Comparison of ENCODE assay signal across 8 cellular contexts in genomic region chr2:64404743-64405142, GRCh38. TPM values are rescaled to one million over a fixed set of nuclear protein-coding genes. Genes with fewer than 3 reads are reported as not detected.
DNase-seq lines count a peak whose midpoint lies in the region; FAIRE-seq and TF ChIP-seq lines count a peak whose summit lies in the region.

No MANE protein-coding gene starts in this region.

- H3K4me1 ChIP-seq in HUES64 (ENCODE audit: insufficient read depth, low read length) (peaks cover 51% of the 10 kb centered on the region), small intestine (ENCODE audit: control insufficient read depth in 2 of 2, insufficient read depth in 1 of 2, low read depth in 1 of 2, low read length in 1 of 2) (peaks cover 15 to 37% of the 10 kb centered on the region in 2 donors)

- DNase-seq in coronary artery (ENCODE audit: low spot score) (peak; percentile 80), small intestine (peak; percentile 92), T-helper 9 cell (no peak), NCI-H524 treated with DMSO at 0.1 percent for 48 hours (lab: John Stamatoyannopoulos, UW) (no peak), AG08396 (ENCODE audit: low spot score) (no peak)
- DNase-seq in stimulated activated CD8-positive, alpha-beta memory T cell treated with anti-CD3 and anti-CD28 coated beads, Interleukin-4, amount 100 ng/mL, for 48 hours, result no peak

- no peak for FAIRE-seq in small intestine (lab: Jason Lieb, UNC)

- H3K27ac ChIP-seq in HUES64 (ENCODE audit: low read depth, low read length) (peak overlapping the region; percentile 83), coronary artery (peak overlapping the region; percentile 87 to 90), layer of hippocampus (ENCODE audit: low read depth, low read length) (peak overlapping the region; percentile 71), small intestine (ENCODE audit: low read depth in 1 of 2, low read length in 1 of 2) (peak overlapping the region; percentile 69 to 93)

- H3K27me3 ChIP-seq in HUES64 (ENCODE audit: insufficient read depth, low read length) (no peaks in the 10 kb centered on the region), layer of hippocampus (ENCODE audit: control insufficient read depth, insufficient read depth, low read length) (no peaks in the 10 kb centered on the region), small intestine (ENCODE audit: control insufficient read depth in 2 of 2, insufficient read depth in 2 of 2, low read length in 2 of 2) (no peaks in the 10 kb centered on the region)

- no peaks in the 10 kb centered on the region for H3K9me3 ChIP-seq in HUES64 (ENCODE audit: insufficient read depth, low read depth, low read length)
- H3K9me3 ChIP-seq in small intestine (ENCODE audit: control insufficient read depth, low read depth), result no peaks in the 10 kb centered on the region

- H3K9ac ChIP-seq in HUES64 (ENCODE audit: low read depth, low read length), result peak overlapping the region; percentile 66

- TF ChIP-seq CTCF in coronary artery (IDR thresholded peaks at IDR 0.05), result no peak

- peak overlapping the region; percentile 27 for H3K4me3 ChIP-seq in HUES64 (ENCODE audit: low read length)
- peak overlapping the region; percentile 16 for H3K4me3 ChIP-seq in coronary artery
- no peak overlapping the region for H3K4me3 ChIP-seq in small intestine (ENCODE audit: low read depth in 1 of 2, low read length in 2 of 2)

- WGBS in HUES64, result 41% methylated on average over 9 of the region's 9 CpGs
- WGBS in small intestine, 3 donors, result 12 to 36% (median 33%) methylated on average over 9 of the region's 9 CpGs

- H3K36me3 ChIP-seq in HUES64 (ENCODE audit: insufficient read depth, low read length), result no peaks in the 10 kb centered on the region
- H3K36me3 ChIP-seq in small intestine (ENCODE audit: control insufficient read depth in 2 of 2, insufficient read depth in 2 of 2, low read length in 2 of 2), result no peaks in the 10 kb centered on the region

RNA-seq across cellular contexts. Expression of gene LGALSL, which starts 49.2 kb away (rescaled TPM):
- polyA plus RNA-seq in HUES64 (2013, experiment 1 of 2), result 16.2 TPM
- polyA plus RNA-seq in HUES64 (2013, experiment 2 of 2), result 18.7 TPM
- 10 to 100 TPM in 2 of 3 donors, 1 to 10 TPM in 1; 6.0 to 28.6 (median 24.8) TPM for polyA plus RNA-seq in small intestine

Comparison
In these comparisons a context has a peak if more than half of its experiments do, and no peak if none do; other contexts are left out.
1. H3K4me3 ChIP-seq: peak in HUES64 (single experiment) and coronary artery (single experiment); none in small intestine (0 of 2).
2. DNase-seq: peak in coronary artery (single experiment) and small intestine (single experiment); none in T-helper 9 cell (single experiment), stimulated activated CD8-positive, alpha-beta memory T cell treated with anti-CD3 and anti-CD28 coated beads, Interleukin-4, amount 100 ng/mL, for 48 hours (single experiment), NCI-H524 treated with DMSO at 0.1 percent for 48 hours (single experiment) and AG08396 (single experiment).
3. Peak in every context shown above with its lines, with median percentiles within 50 percentile points of each other: H3K27ac ChIP-seq.